In the genomic region with DNA sequence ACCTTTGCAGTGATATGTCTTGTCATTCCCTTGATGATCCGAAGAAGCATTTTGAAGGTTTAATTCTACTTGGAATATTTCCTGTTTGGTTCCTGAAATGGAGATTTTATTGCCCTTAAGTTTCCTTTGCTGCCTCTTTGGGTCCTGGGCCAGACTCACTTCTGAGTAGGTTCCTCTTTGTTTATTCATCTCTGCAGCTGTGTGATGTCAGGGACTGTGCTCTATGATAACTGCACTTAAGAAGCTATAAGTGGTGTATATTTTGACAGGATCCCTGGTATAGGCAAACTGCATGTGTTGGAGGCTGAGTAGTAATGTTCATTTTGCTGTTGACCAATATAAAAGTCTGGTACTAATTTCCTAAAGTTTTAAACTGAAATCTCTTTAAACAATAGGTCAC, we compare ENCODE assay signal across 1 cellular context.
TF ChIP-seq lines count a peak whose summit lies in the region.

Gene KLRC4, minus strand, starts transcription at position 371 of the 400 bp plus-strand sequence. Its CDS starts 182 bp downstream, at position 189.

TF ChIP-seq in endothelial cell of umbilical vein, 7 proteins besides CTCF, POLR2A, EP300 and RAD21:
- no peak for TF ChIP-seq MYC (IDR thresholded peaks at IDR 0.05; ENCODE audit: low read depth, low read length)
- TF ChIP-seq FOS (IDR thresholded peaks at IDR 0.05; ENCODE audit: borderline replicate concordance, insufficient read depth, low read length), result no peak
- TF ChIP-seq MAX (IDR thresholded peaks at IDR 0.05; ENCODE audit: insufficient read depth, insufficient read length), result no peak
- no peak for TF ChIP-seq POLR2AphosphoS5 (IDR thresholded peaks at IDR 0.05; ENCODE audit: insufficient read depth, low read depth, low read length)
- TF ChIP-seq GATA2 (IDR thresholded peaks at IDR 0.05; ENCODE audit: insufficient read depth, insufficient read length, low read depth, low read length), result no peak
TF ChIP-seq in endothelial cell of umbilical vein: peak in this region for 0.
